In the genomic region with DNA sequence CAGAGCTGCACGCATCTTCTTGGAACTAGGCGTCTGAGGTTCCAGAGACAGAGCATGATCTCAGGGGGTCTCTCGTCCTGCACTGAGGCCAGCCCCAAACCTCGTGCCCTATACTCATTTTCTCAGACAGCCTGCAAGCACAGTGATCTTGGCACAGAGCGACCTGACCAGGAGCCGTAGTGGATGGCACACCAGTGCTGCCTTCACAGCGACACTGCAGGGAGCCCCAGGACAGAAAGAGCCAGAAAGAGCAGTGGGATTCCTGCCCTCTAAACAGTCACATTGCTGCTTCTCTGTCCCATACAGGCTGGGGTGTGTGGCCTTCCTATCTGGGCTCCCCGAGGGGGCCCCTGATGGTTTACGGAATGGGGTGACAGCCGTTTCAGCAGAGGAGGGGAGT, we compare ENCODE assay signal across 23 cellular contexts.
DNase-seq lines count a peak whose midpoint lies in the region; FAIRE-seq and TF ChIP-seq lines count a peak whose summit lies in the region.
"Had no signal": no experiment of that assay in that cellular context is flagged by ENCODE, and none has a peak within 500 bp of the region (broad histone marks: within the 10 kb centered on the region; RNA-seq: fewer than 3 reads in every experiment).

No MANE protein-coding gene starts in this region.

- H3K9ac ChIP-seq in BLaER1 treated with 17β-estradiol and CSF1 and Interleukin-3, amounts not matched to agents 10 nM and 100 nM, result peak overlapping the region in 2 of 11 experiments; percentile 19 to 46; a peak in 1 of 22 replicates
- H3K9ac ChIP-seq in kidney (ENCODE audit: low read length in 2 of 2), result no peak overlapping the region

- H3K36me3 ChIP-seq in BLaER1 treated with 17β-estradiol and CSF1 and Interleukin-3, amounts not matched to agents 10 nM and 100 nM, result no peaks in the 10 kb centered on the region
- H3K36me3 ChIP-seq in osteoblast (ENCODE audit: insufficient read depth, low read length), result no peaks in the 10 kb centered on the region
- no peaks in the 10 kb centered on the region for H3K36me3 ChIP-seq in effector memory CD4-positive, alpha-beta T cell (ENCODE audit: control insufficient read depth, insufficient read depth, low read length)
- H3K36me3 ChIP-seq in kidney (ENCODE audit: control insufficient read depth in 1 of 2, insufficient read depth in 2 of 2, low read length in 2 of 2), result no peaks in the 10 kb centered on the region
- H3K36me3 ChIP-seq: BE2C, HAP-1 had no signal

- peak overlapping the region; percentile 3 to 85 (median 66); a peak in 17 of 22 replicates for H3K4me2 ChIP-seq in BLaER1 treated with 17β-estradiol and CSF1 and Interleukin-3, amounts not matched to agents 10 nM and 100 nM
- no peak overlapping the region for H3K4me2 ChIP-seq in osteoblast (ENCODE audit: insufficient read depth, low read length)

- H3K79me2 ChIP-seq in osteoblast (ENCODE audit: insufficient read depth, low read length), result no peaks in the 10 kb centered on the region

- TF ChIP-seq CTCF in osteoblast (IDR thresholded peaks at IDR 0.05; ENCODE audit: extremely low read depth, low read depth, low read length) (no peak), kidney (IDR thresholded peaks at IDR 0.05; ENCODE audit: borderline replicate concordance, extremely low read depth, insufficient read depth) (no peak)

- no peak overlapping the region for H3K27ac ChIP-seq in BLaER1 treated with 17β-estradiol and CSF1 and Interleukin-3, amounts not matched to agents 10 nM and 100 nM
- H3K27ac ChIP-seq in osteoblast (ENCODE audit: low read depth, low read length) (no peak overlapping the region), kidney (ENCODE audit: low read depth in 2 of 2, low read length in 2 of 2) (no peak overlapping the region)
- no peak overlapping the region for H3K27ac ChIP-seq in effector memory CD4-positive, alpha-beta T cell (ENCODE audit: insufficient read depth, low read length, poor library complexity, severe bottlenecking)
- H3K27ac ChIP-seq: C4-2B had no signal

- H3K9me3 ChIP-seq in BLaER1 treated with 17β-estradiol and CSF1 and Interleukin-3, amounts not matched to agents 10 nM and 100 nM (replicated peaks in 1 of 11), result no peaks in the 10 kb centered on the region
- no peaks in the 10 kb centered on the region for H3K9me3 ChIP-seq in osteoblast (ENCODE audit: low read depth, low read length)
- H3K9me3 ChIP-seq in effector memory CD4-positive, alpha-beta T cell (ENCODE audit: control insufficient read depth, low read length), result no peaks in the 10 kb centered on the region
- H3K9me3 ChIP-seq in kidney (ENCODE audit: control insufficient read depth in 1 of 2, low read length in 2 of 2), result no peaks in the 10 kb centered on the region
- H3K9me3 ChIP-seq: BE2C, Caco-2, HAP-1 had no signal

- H4K20me1 ChIP-seq in BLaER1 treated with 17β-estradiol and CSF1 and Interleukin-3, amounts not matched to agents 10 nM and 100 nM, result peaks cover 0 to 4% (median 0%) of the 10 kb centered on the region in 11 experiments; a peak in 3 of 22 replicates
- no peaks in the 10 kb centered on the region for H4K20me1 ChIP-seq in osteoblast (ENCODE audit: insufficient read depth, low read length)

- DNase-seq in cerebellar cortex (ENCODE audit: low spot score) (peak; percentile 68), osteoblast (ENCODE audit: insufficient read length, low spot score, missing footprints) (peak; percentile 75), kidney (no peak)
- DNase-seq in effector memory CD4-positive, alpha-beta T cell, result no peak
- no peak for DNase-seq in activated effector memory CD4-positive, alpha-beta T cell treated with anti-CD3 and anti-CD28 coated beads, Interleukin-2, amount 50 U/mL, for 16 hours
- DNase-seq: ACHN; AML-193; BE2C; Caco-2; CD4-positive, CD25-positive, alpha-beta regulatory T cell; CD8-positive, alpha-beta T cell; DMS153; DND-41; GDM1; GOT3; HFFc6 had no signal

- H2AFZ ChIP-seq in osteoblast (ENCODE audit: low read length), result no peak overlapping the region

- H3K27me3 ChIP-seq in BLaER1 treated with 17β-estradiol and CSF1 and Interleukin-3, amounts not matched to agents 10 nM and 100 nM, result peaks cover 24 to 59% (median 30%) of the 10 kb centered on the region in 11 experiments
- H3K27me3 ChIP-seq in osteoblast (ENCODE audit: insufficient read depth, low read length), result peaks cover 7% of the 10 kb centered on the region
- H3K27me3 ChIP-seq in effector memory CD4-positive, alpha-beta T cell (replicated peaks; ENCODE audit: control insufficient read depth, insufficient read depth, low read length, poor library complexity, severe bottlenecking), result peaks cover 19% of the 10 kb centered on the region

- intact Hi-C loops in kidney (cut with DNase I), result no loop called here

- H3K4me3 ChIP-seq in BLaER1 treated with 17β-estradiol and CSF1 and Interleukin-3, amounts not matched to agents 10 nM and 100 nM, result no peak overlapping the region
- H3K4me3 ChIP-seq in osteoblast (ENCODE audit: insufficient read depth, low read length) (no peak overlapping the region), kidney (ENCODE audit: low read length in 2 of 2) (no peak overlapping the region)
- H3K4me3 ChIP-seq in effector memory CD4-positive, alpha-beta T cell (ENCODE audit: insufficient read depth, low read depth, low read length, poor library complexity, severe bottlenecking), result no peak overlapping the region
- H3K4me3 ChIP-seq: HAP-1 had no signal

- peaks cover 18 to 69% (median 63%) of the 10 kb centered on the region in 10 experiments for H3K4me1 ChIP-seq in BLaER1 treated with 17β-estradiol and CSF1 and Interleukin-3, amounts not matched to agents 10 nM and 100 nM
- H3K4me1 ChIP-seq in osteoblast (ENCODE audit: insufficient read depth, low read length) (no peaks in the 10 kb centered on the region), kidney (ENCODE audit: control insufficient read depth in 1 of 2, insufficient read depth in 1 of 2, low read depth in 1 of 2, low read length in 2 of 2) (no peaks in the 10 kb centered on the region)
- H3K4me1 ChIP-seq in effector memory CD4-positive, alpha-beta T cell (ENCODE audit: control insufficient read depth, insufficient read depth, low read length, poor library complexity, severe bottlenecking), result no peaks in the 10 kb centered on the region
- H3K4me1 ChIP-seq: BE2C, HAP-1 had no signal

- FAIRE-seq in kidney (lab: Jason Lieb, UNC), result no peak
- FAIRE-seq: A204.1, GM12891, GM18507, H54 had no signal

Comparison
In these comparisons a context has a peak if more than half of its experiments do, and no peak if none do; other contexts are left out.
1. DNase-seq: peak in cerebellar cortex (single experiment) and osteoblast (single experiment); none in effector memory CD4-positive, alpha-beta T cell (0 of 3), kidney (single experiment) and activated effector memory CD4-positive, alpha-beta T cell treated with anti-CD3 and anti-CD28 coated beads, Interleukin-2, amount 50 U/mL, for 16 hours (single experiment).